Comparison of ENCODE assay signal across 1 cellular context in the genomic region with DNA sequence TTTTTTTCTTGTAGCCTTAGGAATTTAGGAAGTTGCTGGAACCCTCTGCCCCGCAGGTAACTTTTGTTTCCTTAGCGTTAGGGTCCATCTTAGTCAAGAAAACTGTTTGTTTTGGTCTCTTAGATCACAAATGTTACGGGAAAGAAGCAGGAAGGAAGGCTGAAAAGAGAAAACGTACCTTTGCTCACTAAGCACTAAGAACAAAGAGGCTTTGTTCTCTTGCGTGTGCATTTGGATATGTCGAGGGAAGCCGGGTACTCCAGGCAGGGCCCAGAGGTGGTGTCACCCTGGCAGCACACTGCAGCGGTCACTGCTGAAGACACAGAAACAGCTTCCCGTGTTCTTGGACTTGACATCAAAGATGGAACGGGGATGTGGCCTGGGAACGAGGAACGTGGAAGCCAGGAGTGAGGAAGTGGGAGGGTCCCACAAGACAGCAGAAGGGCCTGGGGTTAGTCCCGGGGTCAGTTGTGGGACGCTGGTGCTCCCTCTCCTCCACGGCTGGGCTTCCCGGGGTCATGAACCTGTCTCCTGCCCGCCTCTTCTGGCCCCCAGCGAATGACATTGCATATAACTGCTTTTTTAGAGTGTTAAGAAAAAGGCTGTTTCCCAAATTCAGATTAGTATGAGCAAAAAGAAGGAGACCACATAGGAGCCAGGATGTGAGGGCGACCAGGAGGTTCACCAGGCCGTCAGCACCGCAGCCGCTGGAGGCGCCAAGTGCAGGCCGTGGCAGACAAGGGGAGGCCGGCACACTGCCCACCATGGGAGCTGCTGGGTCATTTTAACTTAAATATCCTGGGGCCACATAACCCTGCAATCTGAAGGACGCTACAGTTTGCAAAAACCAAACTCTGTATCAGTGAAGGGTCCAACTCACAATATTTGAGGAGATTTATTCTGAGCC.
TF ChIP-seq lines count a peak whose summit lies in the region.

No MANE protein-coding gene starts in this region.

TF ChIP-seq in HepG2, 621 proteins besides CTCF, POLR2A, EP300 and RAD21 (continues in another document):
- no peak for TF ChIP-seq ZFP82 (CRISPR knock-in tag; IDR thresholded peaks at IDR 0.05; ENCODE audit: borderline replicate concordance)
- peak; percentile 39; the same call in 1 of the 3 replicates for TF ChIP-seq MXI1 (IDR thresholded peaks at IDR 0.05; ENCODE audit: borderline replicate concordance, low read depth, low read length)
- no peak for TF ChIP-seq ZNF431 (CRISPR knock-in tag; IDR thresholded peaks at IDR 0.05; ENCODE audit: borderline replicate concordance, low read depth)
- TF ChIP-seq RAD51 (IDR thresholded peaks at IDR 0.05; ENCODE audit: borderline replicate concordance): no peak
- no peak for TF ChIP-seq FOXK2 (IDR thresholded peaks at IDR 0.05)
- 0 out of 2 replicates have a peak, but pooled peaks have one; percentile 11 for TF ChIP-seq SMAD9 (CRISPR knock-in tag; IDR thresholded peaks at IDR 0.05)
- no peak for TF ChIP-seq ONECUT2 (CRISPR knock-in tag; IDR thresholded peaks at IDR 0.05)
- TF ChIP-seq, protein P1, sequence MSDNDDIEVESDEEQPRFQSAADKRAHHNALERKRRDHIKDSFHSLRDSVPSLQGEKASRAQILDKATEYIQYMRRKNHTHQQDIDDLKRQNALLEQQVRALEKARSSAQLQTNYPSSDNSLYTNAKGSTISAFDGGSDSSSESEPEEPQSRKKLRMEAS (IDR thresholded peaks at IDR 0.05): 0 out of 2 replicates have a peak, but pooled peaks have one; percentile 29
- TF ChIP-seq ZNF224 (CRISPR knock-in tag; IDR thresholded peaks at IDR 0.05): 0 out of 2 replicates have a peak, but pooled peaks have one; percentile 68
- no peak for TF ChIP-seq GATAD1 (CRISPR knock-in tag; IDR thresholded peaks at IDR 0.05)
- TF ChIP-seq, protein P2, sequence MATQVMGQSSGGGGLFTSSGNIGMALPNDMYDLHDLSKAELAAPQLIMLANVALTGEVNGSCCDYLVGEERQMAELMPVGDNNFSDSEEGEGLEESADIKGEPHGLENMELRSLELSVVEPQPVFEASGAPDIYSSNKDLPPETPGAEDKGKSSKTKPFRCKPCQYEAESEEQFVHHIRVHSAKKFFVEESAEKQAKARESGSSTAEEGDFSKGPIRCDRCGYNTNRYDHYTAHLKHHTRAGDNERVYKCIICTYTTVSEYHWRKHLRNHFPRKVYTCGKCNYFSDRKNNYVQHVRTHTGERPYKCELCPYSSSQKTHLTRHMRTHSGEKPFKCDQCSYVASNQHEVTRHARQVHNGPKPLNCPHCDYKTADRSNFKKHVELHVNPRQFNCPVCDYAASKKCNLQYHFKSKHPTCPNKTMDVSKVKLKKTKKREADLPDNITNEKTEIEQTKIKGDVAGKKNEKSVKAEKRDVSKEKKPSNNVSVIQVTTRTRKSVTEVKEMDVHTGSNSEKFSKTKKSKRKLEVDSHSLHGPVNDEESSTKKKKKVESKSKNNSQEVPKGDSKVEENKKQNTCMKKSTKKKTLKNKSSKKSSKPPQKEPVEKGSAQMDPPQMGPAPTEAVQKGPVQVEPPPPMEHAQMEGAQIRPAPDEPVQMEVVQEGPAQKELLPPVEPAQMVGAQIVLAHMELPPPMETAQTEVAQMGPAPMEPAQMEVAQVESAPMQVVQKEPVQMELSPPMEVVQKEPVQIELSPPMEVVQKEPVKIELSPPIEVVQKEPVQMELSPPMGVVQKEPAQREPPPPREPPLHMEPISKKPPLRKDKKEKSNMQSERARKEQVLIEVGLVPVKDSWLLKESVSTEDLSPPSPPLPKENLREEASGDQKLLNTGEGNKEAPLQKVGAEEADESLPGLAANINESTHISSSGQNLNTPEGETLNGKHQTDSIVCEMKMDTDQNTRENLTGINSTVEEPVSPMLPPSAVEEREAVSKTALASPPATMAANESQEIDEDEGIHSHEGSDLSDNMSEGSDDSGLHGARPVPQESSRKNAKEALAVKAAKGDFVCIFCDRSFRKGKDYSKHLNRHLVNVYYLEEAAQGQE (IDR thresholded peaks at IDR 0.05; ENCODE audit: borderline replicate concordance in 1 of 2, low read depth in 1 of 2, low read length in 2 of 2): no peak
- TF ChIP-seq, protein P3, sequence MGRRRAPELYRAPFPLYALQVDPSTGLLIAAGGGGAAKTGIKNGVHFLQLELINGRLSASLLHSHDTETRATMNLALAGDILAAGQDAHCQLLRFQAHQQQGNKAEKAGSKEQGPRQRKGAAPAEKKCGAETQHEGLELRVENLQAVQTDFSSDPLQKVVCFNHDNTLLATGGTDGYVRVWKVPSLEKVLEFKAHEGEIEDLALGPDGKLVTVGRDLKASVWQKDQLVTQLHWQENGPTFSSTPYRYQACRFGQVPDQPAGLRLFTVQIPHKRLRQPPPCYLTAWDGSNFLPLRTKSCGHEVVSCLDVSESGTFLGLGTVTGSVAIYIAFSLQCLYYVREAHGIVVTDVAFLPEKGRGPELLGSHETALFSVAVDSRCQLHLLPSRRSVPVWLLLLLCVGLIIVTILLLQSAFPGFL (CRISPR knock-in tag; IDR thresholded peaks at IDR 0.05): no peak
- no peak for TF ChIP-seq NR1H2 (CRISPR knock-in tag; IDR thresholded peaks at IDR 0.05; ENCODE audit: borderline replicate concordance, low read depth)
- no peak for TF ChIP-seq HIVEP1 (CRISPR knock-in tag; IDR thresholded peaks at IDR 0.05)
- TF ChIP-seq KLF11 (CRISPR knock-in tag; IDR thresholded peaks at IDR 0.05): no peak
- no peak for TF ChIP-seq ZNF670 (CRISPR knock-in tag; IDR thresholded peaks at IDR 0.05; ENCODE audit: borderline replicate concordance)
- TF ChIP-seq NFE2L2 (IDR thresholded peaks at IDR 0.05; ENCODE audit: low read length): no peak
- no peak for TF ChIP-seq ZC3H4 (CRISPR knock-in tag; IDR thresholded peaks at IDR 0.05; ENCODE audit: borderline replicate concordance)
- TF ChIP-seq SALL1 (CRISPR knock-in tag; IDR thresholded peaks at IDR 0.05): peak; percentile 13; the same call in 1 of the 2 replicates
- TF ChIP-seq SIX1 (CRISPR knock-in tag; IDR thresholded peaks at IDR 0.05; ENCODE audit: borderline replicate concordance): no peak
- TF ChIP-seq, protein P4, sequence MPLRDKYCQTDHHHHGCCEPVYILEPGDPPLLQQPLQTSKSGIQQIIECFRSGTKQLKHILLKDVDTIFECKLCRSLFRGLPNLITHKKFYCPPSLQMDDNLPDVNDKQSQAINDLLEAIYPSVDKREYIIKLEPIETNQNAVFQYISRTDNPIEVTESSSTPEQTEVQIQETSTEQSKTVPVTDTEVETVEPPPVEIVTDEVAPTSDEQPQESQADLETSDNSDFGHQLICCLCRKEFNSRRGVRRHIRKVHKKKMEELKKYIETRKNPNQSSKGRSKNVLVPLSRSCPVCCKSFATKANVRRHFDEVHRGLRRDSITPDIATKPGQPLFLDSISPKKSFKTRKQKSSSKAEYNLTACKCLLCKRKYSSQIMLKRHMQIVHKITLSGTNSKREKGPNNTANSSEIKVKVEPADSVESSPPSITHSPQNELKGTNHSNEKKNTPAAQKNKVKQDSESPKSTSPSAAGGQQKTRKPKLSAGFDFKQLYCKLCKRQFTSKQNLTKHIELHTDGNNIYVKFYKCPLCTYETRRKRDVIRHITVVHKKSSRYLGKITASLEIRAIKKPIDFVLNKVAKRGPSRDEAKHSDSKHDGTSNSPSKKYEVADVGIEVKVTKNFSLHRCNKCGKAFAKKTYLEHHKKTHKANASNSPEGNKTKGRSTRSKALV (CRISPR knock-in tag; IDR thresholded peaks at IDR 0.05): no peak
- peak; percentile 57; the same call in 1 of the 2 replicates for TF ChIP-seq KMT2B (CRISPR knock-in tag; IDR thresholded peaks at IDR 0.05)
- TF ChIP-seq MIER2 (CRISPR knock-in tag; IDR thresholded peaks at IDR 0.05): no peak
- TF ChIP-seq TAF1 (CRISPR knock-in tag; IDR thresholded peaks at IDR 0.05): no peak; the same call in 1 of the 2 replicates
- TF ChIP-seq, protein P5, sequence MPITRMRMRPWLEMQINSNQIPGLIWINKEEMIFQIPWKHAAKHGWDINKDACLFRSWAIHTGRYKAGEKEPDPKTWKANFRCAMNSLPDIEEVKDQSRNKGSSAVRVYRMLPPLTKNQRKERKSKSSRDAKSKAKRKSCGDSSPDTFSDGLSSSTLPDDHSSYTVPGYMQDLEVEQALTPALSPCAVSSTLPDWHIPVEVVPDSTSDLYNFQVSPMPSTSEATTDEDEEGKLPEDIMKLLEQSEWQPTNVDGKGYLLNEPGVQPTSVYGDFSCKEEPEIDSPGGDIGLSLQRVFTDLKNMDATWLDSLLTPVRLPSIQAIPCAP (CRISPR knock-in tag; IDR thresholded peaks at IDR 0.05; ENCODE audit: low read depth): no peak
- no peak for TF ChIP-seq ZNF891 (CRISPR knock-in tag; IDR thresholded peaks at IDR 0.05)
- TF ChIP-seq, protein P6, sequence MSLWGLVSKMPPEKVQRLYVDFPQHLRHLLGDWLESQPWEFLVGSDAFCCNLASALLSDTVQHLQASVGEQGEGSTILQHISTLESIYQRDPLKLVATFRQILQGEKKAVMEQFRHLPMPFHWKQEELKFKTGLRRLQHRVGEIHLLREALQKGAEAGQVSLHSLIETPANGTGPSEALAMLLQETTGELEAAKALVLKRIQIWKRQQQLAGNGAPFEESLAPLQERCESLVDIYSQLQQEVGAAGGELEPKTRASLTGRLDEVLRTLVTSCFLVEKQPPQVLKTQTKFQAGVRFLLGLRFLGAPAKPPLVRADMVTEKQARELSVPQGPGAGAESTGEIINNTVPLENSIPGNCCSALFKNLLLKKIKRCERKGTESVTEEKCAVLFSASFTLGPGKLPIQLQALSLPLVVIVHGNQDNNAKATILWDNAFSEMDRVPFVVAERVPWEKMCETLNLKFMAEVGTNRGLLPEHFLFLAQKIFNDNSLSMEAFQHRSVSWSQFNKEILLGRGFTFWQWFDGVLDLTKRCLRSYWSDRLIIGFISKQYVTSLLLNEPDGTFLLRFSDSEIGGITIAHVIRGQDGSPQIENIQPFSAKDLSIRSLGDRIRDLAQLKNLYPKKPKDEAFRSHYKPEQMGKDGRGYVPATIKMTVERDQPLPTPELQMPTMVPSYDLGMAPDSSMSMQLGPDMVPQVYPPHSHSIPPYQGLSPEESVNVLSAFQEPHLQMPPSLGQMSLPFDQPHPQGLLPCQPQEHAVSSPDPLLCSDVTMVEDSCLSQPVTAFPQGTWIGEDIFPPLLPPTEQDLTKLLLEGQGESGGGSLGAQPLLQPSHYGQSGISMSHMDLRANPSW (CRISPR knock-in tag; IDR thresholded peaks at IDR 0.05; ENCODE audit: borderline replicate concordance): no peak
- TF ChIP-seq ELF3 (CRISPR knock-in tag; IDR thresholded peaks at IDR 0.05): peak; percentile 96
- TF ChIP-seq SRY (CRISPR knock-in tag; IDR thresholded peaks at IDR 0.05): no peak
- no peak for TF ChIP-seq PHF20 (CRISPR knock-in tag; IDR thresholded peaks at IDR 0.05)
- TF ChIP-seq ZNF850 (CRISPR knock-in tag; conservative IDR thresholded peaks at IDR 0.05): no peak
- TF ChIP-seq ZBTB7A (CRISPR knock-in tag; IDR thresholded peaks at IDR 0.05): no peak
- TF ChIP-seq, protein P7, sequence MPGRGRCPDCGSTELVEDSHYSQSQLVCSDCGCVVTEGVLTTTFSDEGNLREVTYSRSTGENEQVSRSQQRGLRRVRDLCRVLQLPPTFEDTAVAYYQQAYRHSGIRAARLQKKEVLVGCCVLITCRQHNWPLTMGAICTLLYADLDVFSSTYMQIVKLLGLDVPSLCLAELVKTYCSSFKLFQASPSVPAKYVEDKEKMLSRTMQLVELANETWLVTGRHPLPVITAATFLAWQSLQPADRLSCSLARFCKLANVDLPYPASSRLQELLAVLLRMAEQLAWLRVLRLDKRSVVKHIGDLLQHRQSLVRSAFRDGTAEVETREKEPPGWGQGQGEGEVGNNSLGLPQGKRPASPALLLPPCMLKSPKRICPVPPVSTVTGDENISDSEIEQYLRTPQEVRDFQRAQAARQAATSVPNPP (CRISPR knock-in tag; IDR thresholded peaks at IDR 0.05): no peak
- TF ChIP-seq ZNF558 (CRISPR knock-in tag; IDR thresholded peaks at IDR 0.05; ENCODE audit: borderline replicate concordance): no peak
- no peak for TF ChIP-seq SNAI1 (CRISPR knock-in tag; IDR thresholded peaks at IDR 0.05; ENCODE audit: borderline replicate concordance)
- TF ChIP-seq PAX8 (CRISPR knock-in tag; IDR thresholded peaks at IDR 0.05; ENCODE audit: borderline replicate concordance): no peak
- TF ChIP-seq SALL2 (CRISPR knock-in tag; IDR thresholded peaks at IDR 0.05): no peak
- TF ChIP-seq, protein P8, sequence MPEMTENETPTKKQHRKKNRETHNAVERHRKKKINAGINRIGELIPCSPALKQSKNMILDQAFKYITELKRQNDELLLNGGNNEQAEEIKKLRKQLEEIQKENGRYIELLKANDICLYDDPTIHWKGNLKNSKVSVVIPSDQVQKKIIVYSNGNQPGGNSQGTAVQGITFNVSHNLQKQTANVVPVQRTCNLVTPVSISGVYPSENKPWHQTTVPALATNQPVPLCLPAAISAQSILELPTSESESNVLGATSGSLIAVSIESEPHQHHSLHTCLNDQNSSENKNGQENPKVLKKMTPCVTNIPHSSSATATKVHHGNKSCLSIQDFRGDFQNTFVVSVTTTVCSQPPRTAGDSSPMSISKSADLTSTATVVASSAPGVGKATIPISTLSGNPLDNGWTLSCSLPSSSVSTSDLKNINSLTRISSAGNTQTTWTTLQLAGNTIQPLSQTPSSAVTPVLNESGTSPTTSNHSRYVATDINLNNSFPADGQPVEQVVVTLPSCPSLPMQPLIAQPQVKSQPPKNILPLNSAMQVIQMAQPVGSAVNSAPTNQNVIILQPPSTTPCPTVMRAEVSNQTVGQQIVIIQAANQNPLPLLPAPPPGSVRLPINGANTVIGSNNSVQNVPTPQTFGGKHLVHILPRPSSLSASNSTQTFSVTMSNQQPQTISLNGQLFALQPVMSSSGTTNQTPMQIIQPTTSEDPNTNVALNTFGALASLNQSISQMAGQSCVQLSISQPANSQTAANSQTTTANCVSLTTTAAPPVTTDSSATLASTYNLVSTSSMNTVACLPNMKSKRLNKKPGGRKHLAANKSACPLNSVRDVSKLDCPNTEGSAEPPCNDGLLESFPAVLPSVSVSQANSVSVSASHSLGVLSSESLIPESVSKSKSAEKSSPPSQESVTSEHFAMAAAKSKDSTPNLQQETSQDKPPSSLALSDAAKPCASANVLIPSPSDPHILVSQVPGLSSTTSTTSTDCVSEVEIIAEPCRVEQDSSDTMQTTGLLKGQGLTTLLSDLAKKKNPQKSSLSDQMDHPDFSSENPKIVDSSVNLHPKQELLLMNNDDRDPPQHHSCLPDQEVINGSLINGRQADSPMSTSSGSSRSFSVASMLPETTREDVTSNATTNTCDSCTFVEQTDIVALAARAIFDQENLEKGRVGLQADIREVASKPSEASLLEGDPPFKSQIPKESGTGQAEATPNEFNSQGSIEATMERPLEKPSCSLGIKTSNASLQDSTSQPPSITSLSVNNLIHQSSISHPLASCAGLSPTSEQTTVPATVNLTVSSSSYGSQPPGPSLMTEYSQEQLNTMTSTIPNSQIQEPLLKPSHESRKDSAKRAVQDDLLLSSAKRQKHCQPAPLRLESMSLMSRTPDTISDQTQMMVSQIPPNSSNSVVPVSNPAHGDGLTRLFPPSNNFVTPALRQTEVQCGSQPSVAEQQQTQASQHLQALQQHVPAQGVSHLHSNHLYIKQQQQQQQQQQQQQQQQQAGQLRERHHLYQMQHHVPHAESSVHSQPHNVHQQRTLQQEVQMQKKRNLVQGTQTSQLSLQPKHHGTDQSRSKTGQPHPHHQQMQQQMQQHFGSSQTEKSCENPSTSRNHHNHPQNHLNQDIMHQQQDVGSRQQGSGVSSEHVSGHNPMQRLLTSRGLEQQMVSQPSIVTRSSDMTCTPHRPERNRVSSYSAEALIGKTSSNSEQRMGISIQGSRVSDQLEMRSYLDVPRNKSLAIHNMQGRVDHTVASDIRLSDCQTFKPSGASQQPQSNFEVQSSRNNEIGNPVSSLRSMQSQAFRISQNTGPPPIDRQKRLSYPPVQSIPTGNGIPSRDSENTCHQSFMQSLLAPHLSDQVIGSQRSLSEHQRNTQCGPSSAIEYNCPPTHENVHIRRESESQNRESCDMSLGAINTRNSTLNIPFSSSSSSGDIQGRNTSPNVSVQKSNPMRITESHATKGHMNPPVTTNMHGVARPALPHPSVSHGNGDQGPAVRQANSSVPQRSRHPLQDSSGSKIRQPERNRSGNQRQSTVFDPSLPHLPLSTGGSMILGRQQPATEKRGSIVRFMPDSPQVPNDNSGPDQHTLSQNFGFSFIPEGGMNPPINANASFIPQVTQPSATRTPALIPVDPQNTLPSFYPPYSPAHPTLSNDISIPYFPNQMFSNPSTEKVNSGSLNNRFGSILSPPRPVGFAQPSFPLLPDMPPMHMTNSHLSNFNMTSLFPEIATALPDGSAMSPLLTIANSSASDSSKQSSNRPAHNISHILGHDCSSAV (CRISPR knock-in tag; IDR thresholded peaks at IDR 0.05; ENCODE audit: borderline replicate concordance): no peak
